ENCODE assay signal across 31 cellular contexts in genomic region chr2:211364911-211365310, GRCh38.
"Had no signal": no experiment of that assay in that cellular context is flagged by ENCODE, and none has a peak within 500 bp of the region (broad histone marks: within the 10 kb centered on the region; RNA-seq: fewer than 3 reads in every experiment).

No MANE protein-coding gene starts in this region.

- H3K4me1 ChIP-seq: ascending aorta, body of pancreas, Peyer's patch, SJSA1 had no signal

- DNase-seq: activated CD4-positive, alpha-beta T cell treated with anti-CD3 and anti-CD28 coated beads, Interleukin-2, amount 10 ng/mL, durations not matched to agents 24 days and 14 days; activated CD4-positive, alpha-beta T cell treated with anti-CD3 and anti-CD28 coated beads, Interleukin-2, amount 50 U/mL, for 48 hours; activated CD4-positive, CD25-positive, alpha-beta regulatory T cell treated with anti-CD3 and anti-CD28 coated beads, Interleukin-2, amount 50 U/mL, for 72 hours; activated CD8-positive, alpha-beta memory T cell treated with anti-CD3 and anti-CD28 coated beads, Interleukin-2, amount 10 ng/mL, durations not matched to agents 7 days and 5 days; activated effector memory CD4-positive, alpha-beta T cell treated with anti-CD3 and anti-CD28 coated beads, Interleukin-2, amount 50 U/mL, for 16 hours; activated naive CD4-positive, alpha-beta T cell treated with Interleukin-2 at 50 U/mL for 16 hours; activated naive CD8-positive, alpha-beta T cell treated with anti-CD3 and anti-CD28 coated beads, Interleukin-2, amount 50 U/mL, for 24 hours; activated T-cell treated with anti-CD3 and anti-CD28 coated beads, Interleukin-2, amount 50 U/mL, for 24 hours; amniotic stem cell; body of pancreas; central memory CD4-positive, alpha-beta T cell; Kasumi-1; NCI-H1092; NCI-H1417; NCI-H1694; NCI-H2029; NCI-H2107; NCI-H345; NCI-H510A treated with DMSO at 0.1 percent for 48 hours; NCI-H69; Peyer's patch; Right ventricle myocardium superior had no signal

- ATAC-seq: activated CD8-positive, alpha-beta memory T cell treated with anti-CD3 and anti-CD28 coated beads, Interleukin-2, amount 10 ng/mL, durations not matched to agents 7 days and 5 days; activated naive CD4-positive, alpha-beta T cell treated with anti-CD3 and anti-CD28 coated beads, Interleukin-2, amount 50 U/mL, for 72 hours; activated naive CD8-positive, alpha-beta T cell treated with anti-CD3 and anti-CD28 coated beads, Interleukin-2, amount 50 U/mL, for 24 hours; body of pancreas; SK-N-SH treated with all-trans-retinoic acid at 6 μM for 48 hours had no signal

- H3K27me3 ChIP-seq: ascending aorta, body of pancreas, Peyer's patch, SJSA1 had no signal

- FAIRE-seq: bronchial epithelial cell had no signal

- H3K27me3 Mint-ChIP-seq: activated CD4-positive, alpha-beta T cell treated with anti-CD3 and anti-CD28 coated beads, Interleukin-2, amount 10 ng/mL, durations not matched to agents 24 days and 14 days; activated CD8-positive, alpha-beta memory T cell treated with anti-CD3 and anti-CD28 coated beads, Interleukin-2, amount 10 ng/mL, durations not matched to agents 7 days and 5 days; activated naive CD8-positive, alpha-beta T cell treated with anti-CD3 and anti-CD28 coated beads, Interleukin-2, amount 50 U/mL, for 24 hours; activated T-cell treated with anti-CD3 and anti-CD28 coated beads, Interleukin-2, amount 50 U/mL, for 24 hours had no signal

- H3K36me3 ChIP-seq: ascending aorta, Peyer's patch, SJSA1 had no signal

- H3K9me3 ChIP-seq: ascending aorta, body of pancreas, Peyer's patch, SJSA1 had no signal

- H3K27ac Mint-ChIP-seq: activated CD4-positive, alpha-beta T cell treated with anti-CD3 and anti-CD28 coated beads, Interleukin-2, amount 10 ng/mL, durations not matched to agents 24 days and 14 days; activated CD8-positive, alpha-beta memory T cell treated with anti-CD3 and anti-CD28 coated beads, Interleukin-2, amount 10 ng/mL, durations not matched to agents 7 days and 5 days; activated naive CD4-positive, alpha-beta T cell treated with anti-CD3 and anti-CD28 coated beads, Interleukin-2, amount 50 U/mL, for 72 hours; activated naive CD8-positive, alpha-beta T cell treated with anti-CD3 and anti-CD28 coated beads, Interleukin-2, amount 50 U/mL, for 24 hours; activated T-cell treated with anti-CD3 and anti-CD28 coated beads, Interleukin-2, amount 50 U/mL, for 24 hours; activated T-helper 1 cell treated with anti-CD3 and anti-CD28 coated beads, Interleukin-12 subunit alpha, Interleukin-12 subunit beta, Interleukin-2, Interleukin-4 antibody, amounts not matched to agents 30 ng/mL and 10 ng/mL and 1 ng/mL, durations not matched to agents 14 hours and 24 hours and 36 hours; T-helper 1 cell treated with Interleukin-12 subunit alpha and Interleukin-12 subunit beta and Interleukin-4 antibody, amounts not matched to agents 30 μg/mL and 1 μg/mL, for 36 hours had no signal

- H3K4me3 Mint-ChIP-seq: activated CD4-positive, alpha-beta T cell treated with anti-CD3 and anti-CD28 coated beads, Interleukin-2, amount 10 ng/mL, durations not matched to agents 24 days and 14 days; activated CD8-positive, alpha-beta memory T cell treated with anti-CD3 and anti-CD28 coated beads, Interleukin-2, amount 10 ng/mL, durations not matched to agents 7 days and 5 days; activated naive CD8-positive, alpha-beta T cell treated with anti-CD3 and anti-CD28 coated beads, Interleukin-2, amount 50 U/mL, for 24 hours; activated T-cell treated with anti-CD3 and anti-CD28 coated beads, Interleukin-2, amount 50 U/mL, for 24 hours; activated T-helper 1 cell treated with anti-CD3 and anti-CD28 coated beads, Interleukin-12 subunit alpha, Interleukin-12 subunit beta, Interleukin-2, Interleukin-4 antibody, amounts not matched to agents 30 ng/mL and 10 ng/mL and 1 ng/mL, durations not matched to agents 14 hours and 24 hours and 36 hours; T-helper 1 cell treated with Interleukin-12 subunit alpha and Interleukin-12 subunit beta and Interleukin-4 antibody, amounts not matched to agents 30 μg/mL and 1 μg/mL, for 36 hours had no signal

- H3K36me3 Mint-ChIP-seq: activated CD8-positive, alpha-beta memory T cell treated with anti-CD3 and anti-CD28 coated beads, Interleukin-2, amount 10 ng/mL, durations not matched to agents 7 days and 5 days; activated naive CD4-positive, alpha-beta T cell treated with anti-CD3 and anti-CD28 coated beads, Interleukin-2, amount 50 U/mL, for 72 hours had no signal

- H3K4me3 ChIP-seq: ascending aorta, body of pancreas, coronary artery, Peyer's patch, SJSA1 had no signal

- H3K4me1 Mint-ChIP-seq: activated CD4-positive, alpha-beta T cell treated with anti-CD3 and anti-CD28 coated beads, Interleukin-2, amount 10 ng/mL, durations not matched to agents 24 days and 14 days; activated CD8-positive, alpha-beta memory T cell treated with anti-CD3 and anti-CD28 coated beads, Interleukin-2, amount 10 ng/mL, durations not matched to agents 7 days and 5 days; activated naive CD8-positive, alpha-beta T cell treated with anti-CD3 and anti-CD28 coated beads, Interleukin-2, amount 50 U/mL, for 24 hours had no signal

- H3K27ac ChIP-seq: ascending aorta, body of pancreas, coronary artery, Peyer's patch, RWPE1, SJSA1 had no signal

- H3K9me3 Mint-ChIP-seq: activated CD4-positive, alpha-beta T cell treated with anti-CD3 and anti-CD28 coated beads, Interleukin-2, amount 10 ng/mL, durations not matched to agents 24 days and 14 days; activated T-cell treated with anti-CD3 and anti-CD28 coated beads, Interleukin-2, amount 50 U/mL, for 24 hours; activated T-helper 1 cell treated with anti-CD3 and anti-CD28 coated beads, Interleukin-12 subunit alpha, Interleukin-12 subunit beta, Interleukin-2, Interleukin-4 antibody, amounts not matched to agents 30 ng/mL and 10 ng/mL and 1 ng/mL, durations not matched to agents 14 hours and 24 hours and 36 hours; T-helper 1 cell treated with Interleukin-12 subunit alpha and Interleukin-12 subunit beta and Interleukin-4 antibody, amounts not matched to agents 30 μg/mL and 1 μg/mL, for 36 hours had no signal
